In genomic region chr12:4779749-4780148, GRCh38 we compare ENCODE assay signal across 25 cellular contexts. TPM values are rescaled to one million over a fixed set of nuclear protein-coding genes. Genes with fewer than 3 reads are reported as not detected.
"Had no signal": no experiment of that assay in that cellular context is flagged by ENCODE, and none has a peak within 500 bp of the region (broad histone marks: within the 10 kb centered on the region; RNA-seq: fewer than 3 reads in every experiment).

No MANE protein-coding gene starts in this region.

- DNase-seq: activated CD4-positive, alpha-beta T cell treated with anti-CD3 and anti-CD28 coated beads for 36 hours; activated CD4-positive, alpha-beta T cell treated with anti-CD3 and anti-CD28 coated beads, Interleukin-2, amount 50 U/mL, for 4 hours; activated CD4-positive, CD25-positive, alpha-beta regulatory T cell; activated CD8-positive, alpha-beta memory T cell treated with anti-CD3 and anti-CD28 coated beads, Interleukin-2, amount 50 U/mL, for 4 hours; activated gamma-delta T cell treated with Interleukin-2 at 50 U/mL for 16 hours; activated naive CD4-positive, alpha-beta T cell treated with anti-CD3 and anti-CD28 coated beads, Interleukin-2, amount 50 U/mL, for 16 hours; activated T-cell treated with anti-CD3 and anti-CD28 coated beads, Interleukin-2, amount 50 U/mL, for 1 hour; central memory CD4-positive, alpha-beta T cell; foreskin fibroblast; heart left ventricle; immature natural killer cell; lower lobe of right lung; mucosa of descending colon; stimulated activated CD4-positive, alpha-beta T cell treated with anti-CD3 and anti-CD28 coated beads, Interleukin-1b, Interleukin-23, amount 100 ng/mL, for 48 hours; stimulated activated naive CD4-positive, alpha-beta T cell treated with Interleukin-2 at 50 U/mL for 16 hours; T-helper 1 cell; trophoblast cell had no signal

- H3K27me3 ChIP-seq: breast epithelium had no signal

- H3K27ac ChIP-seq: heart left ventricle, lower lobe of right lung, neutrophil had no signal

- H3K4me3 Mint-ChIP-seq: activated CD4-positive, alpha-beta T cell treated with anti-CD3 and anti-CD28 coated beads for 36 hours; activated T-helper 1 cell treated with anti-CD3 and anti-CD28 coated beads, Interleukin-12 subunit alpha, Interleukin-12 subunit beta, Interleukin-2, Interleukin-4 antibody, amounts not matched to agents 30 ng/mL and 10 ng/mL and 1 ng/mL, durations not matched to agents 14 hours and 24 hours and 36 hours; immature natural killer cell; natural killer cell treated with Interleukin-12 subunit alpha and Interleukin-12 subunit beta and Interleukin-15 and Interleukin-18, amount 100 ng/mL, for 72 hours; T-helper 2 cell treated with Interferon-gamma antibody and Interleukin-4, amounts not matched to agents 5 μg/mL and 100 μg/mL, for 36 hours had no signal

- H3K4me1 Mint-ChIP-seq: activated CD4-positive, alpha-beta T cell treated with anti-CD3 and anti-CD28 coated beads for 36 hours; immature natural killer cell had no signal

- H3K4me1 ChIP-seq: breast epithelium, lower lobe of right lung had no signal

- ATAC-seq: activated CD4-positive, alpha-beta T cell treated with anti-CD3 and anti-CD28 coated beads for 36 hours; esophagus mucosa; lower lobe of right lung; mucosa of descending colon had no signal

- H3K9me3 Mint-ChIP-seq: activated T-helper 1 cell treated with anti-CD3 and anti-CD28 coated beads, Interleukin-12 subunit alpha, Interleukin-12 subunit beta, Interleukin-2, Interleukin-4 antibody, amounts not matched to agents 30 ng/mL and 10 ng/mL and 1 ng/mL, durations not matched to agents 14 hours and 24 hours and 36 hours; natural killer cell treated with Interleukin-12 subunit alpha and Interleukin-12 subunit beta and Interleukin-15 and Interleukin-18, amount 100 ng/mL, for 72 hours had no signal

- H3K36me3 ChIP-seq: breast epithelium, heart left ventricle, lower lobe of right lung, neutrophil had no signal

- H3K9me3 ChIP-seq: lower lobe of right lung, neutrophil had no signal

- H3K4me2 ChIP-seq: smooth muscle cell had no signal

- H3K27ac Mint-ChIP-seq: activated CD4-positive, alpha-beta T cell treated with anti-CD3 and anti-CD28 coated beads for 36 hours; activated T-helper 1 cell treated with anti-CD3 and anti-CD28 coated beads, Interleukin-12 subunit alpha, Interleukin-12 subunit beta, Interleukin-2, Interleukin-4 antibody, amounts not matched to agents 30 ng/mL and 10 ng/mL and 1 ng/mL, durations not matched to agents 14 hours and 24 hours and 36 hours; immature natural killer cell; natural killer cell treated with Interleukin-12 subunit alpha and Interleukin-12 subunit beta and Interleukin-15 and Interleukin-18, amount 100 ng/mL, for 72 hours; T-helper 2 cell treated with Interferon-gamma antibody and Interleukin-4, amounts not matched to agents 5 μg/mL and 100 μg/mL, for 36 hours had no signal

- H3K4me3 ChIP-seq: breast epithelium, heart left ventricle, lower lobe of right lung, mucosa of descending colon, smooth muscle cell had no signal

RNA-seq across cellular contexts. Expression of gene GALNT8, which starts 59.5 kb away (rescaled TPM):
- total RNA-seq: esophagus mucosa, myocyte had no signal
